15 cellular contexts compared by ENCODE assay signal in the genomic region with DNA sequence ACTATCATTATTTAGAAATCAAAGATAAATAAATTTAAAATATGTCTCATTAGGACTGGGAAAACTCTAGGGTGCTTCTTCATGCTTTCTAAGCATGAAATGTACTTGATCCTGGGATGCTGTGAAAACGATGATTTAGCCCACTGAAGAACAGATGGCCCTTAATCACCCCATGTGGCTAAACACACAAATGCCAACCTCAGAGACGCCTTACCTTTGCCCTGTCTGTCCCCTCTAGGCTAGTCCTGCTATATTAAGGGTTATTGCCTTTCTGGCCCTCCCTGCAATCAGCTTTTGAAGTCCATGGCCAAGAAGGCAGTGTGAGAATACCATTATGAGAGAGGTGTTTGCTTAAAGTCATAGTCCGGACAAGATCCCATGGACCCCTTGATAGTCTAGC.
DNase-seq lines count a peak whose midpoint lies in the region; ATAC-seq and TF ChIP-seq lines count a peak whose summit lies in the region.
"Had no signal": no experiment of that assay in that cellular context is flagged by ENCODE, and none has a peak within 500 bp of the region (broad histone marks: within the 10 kb centered on the region; RNA-seq: fewer than 3 reads in every experiment).

No MANE protein-coding gene starts in this region.

- H3K4me1 ChIP-seq in adipocyte (ENCODE audit: control insufficient read depth, insufficient read depth, low read length) (peaks cover 58% of the 10 kb centered on the region), suprapubic skin (peaks cover 15% of the 10 kb centered on the region)

- peak overlapping the region; percentile 53 for H3K4me3 ChIP-seq in adipocyte (ENCODE audit: low read length)
- no peak overlapping the region for H3K4me3 ChIP-seq in suprapubic skin

- peaks cover 1% of the 10 kb centered on the region for H3K9me3 Mint-ChIP-seq in activated CD8-positive, alpha-beta T cell treated with anti-CD3 and anti-CD28 coated beads for 36 hours

- no peaks in the 10 kb centered on the region for H3K9me3 ChIP-seq in adipocyte (ENCODE audit: control insufficient read depth, low read length)
- no peaks in the 10 kb centered on the region for H3K9me3 ChIP-seq in suprapubic skin

- TF ChIP-seq POLR2A in suprapubic skin (IDR thresholded peaks at IDR 0.05), result no peak

- no peak for ATAC-seq in activated CD8-positive, alpha-beta T cell treated with anti-CD3 and anti-CD28 coated beads for 36 hours
- no peak for ATAC-seq in HG02884 (IDR thresholded peaks at IDR 0.05; ENCODE audit: unreplicated experiment)

- 81% methylated on average over 3 of the region's 3 CpGs for WGBS in suprapubic skin

- DNase-seq in DMS53 (lab: John Stamatoyannopoulos, UW) (peak; percentile 17), DMS53 treated with DMSO at 0.1 percent for 48 hours (lab: John Stamatoyannopoulos, UW; ENCODE audit: unreplicated experiment) (no peak), NCI-H446 treated with DMSO at 0.1 percent for 48 hours (lab: John Stamatoyannopoulos, UW) (peak; percentile 60), adipocyte (ENCODE audit: low read depth) (no peak), suprapubic skin (ENCODE audit: low spot score in 2 of 2) (no peak), GF-D8 (lab: John Stamatoyannopoulos, UW) (no peak)
- no peak for DNase-seq in activated CD8-positive, alpha-beta T cell treated with anti-CD3 and anti-CD28 coated beads for 36 hours
- DNase-seq: AML-193, NCI-H146, NCI-H2029 treated with DMSO at 0.1 percent for 48 hours, NCI-H2227 treated with DMSO at 0.1 percent for 48 hours, SHP77 had no signal

- no peak overlapping the region for H3K27ac Mint-ChIP-seq in activated CD8-positive, alpha-beta T cell treated with anti-CD3 and anti-CD28 coated beads for 36 hours

- H3K36me3 Mint-ChIP-seq in activated CD8-positive, alpha-beta T cell treated with anti-CD3 and anti-CD28 coated beads for 36 hours (ENCODE audit: low read depth), result no peaks in the 10 kb centered on the region

- H3K36me3 ChIP-seq in adipocyte (ENCODE audit: control insufficient read depth, insufficient read depth, low read length, severe bottlenecking), result no peaks in the 10 kb centered on the region
- H3K36me3 ChIP-seq in suprapubic skin, result no peaks in the 10 kb centered on the region

- peak overlapping the region; percentile 59 for H3K27ac ChIP-seq in suprapubic skin
- H3K27ac ChIP-seq: 22Rv1, C4-2B had no signal

- H3K27me3 ChIP-seq in adipocyte (replicated peaks; ENCODE audit: control insufficient read depth, insufficient read depth, low read length) (no peaks in the 10 kb centered on the region), suprapubic skin (no peaks in the 10 kb centered on the region)

- POLR2A ChIA-PET in activated CD8-positive, alpha-beta T cell treated with anti-CD3 and anti-CD28 coated beads for 36 hours (lab: Charles Lee), result no interaction called here

- H3K4me1 Mint-ChIP-seq in activated CD8-positive, alpha-beta T cell treated with anti-CD3 and anti-CD28 coated beads for 36 hours (ENCODE audit: low read depth), result no peaks in the 10 kb centered on the region

- no peak overlapping the region for H3K4me3 Mint-ChIP-seq in activated CD8-positive, alpha-beta T cell treated with anti-CD3 and anti-CD28 coated beads for 36 hours

- CTCF ChIA-PET in activated CD8-positive, alpha-beta T cell treated with anti-CD3 and anti-CD28 coated beads for 36 hours (lab: Charles Lee), result no interaction called here

- TF ChIP-seq CTCF in suprapubic skin (IDR thresholded peaks at IDR 0.05), result no peak
- TF ChIP-seq CTCF in activated CD8-positive, alpha-beta T cell treated with anti-CD3 and anti-CD28 coated beads for 36 hours (IDR thresholded peaks at IDR 0.05), result no peak

- intact Hi-C loops in activated CD8-positive, alpha-beta T cell treated with anti-CD3 and anti-CD28 coated beads for 36 hours (cut with micrococcal nuclease), result no loop called here

- TF ChIP-seq EP300 in suprapubic skin (IDR thresholded peaks at IDR 0.05), result no peak

- H3K27me3 Mint-ChIP-seq in activated CD8-positive, alpha-beta T cell treated with anti-CD3 and anti-CD28 coated beads for 36 hours, result no peaks in the 10 kb centered on the region

- no peak overlapping the region for H3K9ac ChIP-seq in adipocyte (ENCODE audit: low read length)

Comparison
In these comparisons a context has a peak if more than half of its experiments do, and no peak if none do; other contexts are left out.
1. DNase-seq: peak in DMS53 (single experiment) and NCI-H446 treated with DMSO at 0.1 percent for 48 hours (single experiment); none in DMS53 treated with DMSO at 0.1 percent for 48 hours (single experiment), adipocyte (single experiment), suprapubic skin (0 of 2), activated CD8-positive, alpha-beta T cell treated with anti-CD3 and anti-CD28 coated beads for 36 hours (single experiment) and GF-D8 (single experiment).